8 cellular contexts compared by ENCODE assay signal in the genomic region with DNA sequence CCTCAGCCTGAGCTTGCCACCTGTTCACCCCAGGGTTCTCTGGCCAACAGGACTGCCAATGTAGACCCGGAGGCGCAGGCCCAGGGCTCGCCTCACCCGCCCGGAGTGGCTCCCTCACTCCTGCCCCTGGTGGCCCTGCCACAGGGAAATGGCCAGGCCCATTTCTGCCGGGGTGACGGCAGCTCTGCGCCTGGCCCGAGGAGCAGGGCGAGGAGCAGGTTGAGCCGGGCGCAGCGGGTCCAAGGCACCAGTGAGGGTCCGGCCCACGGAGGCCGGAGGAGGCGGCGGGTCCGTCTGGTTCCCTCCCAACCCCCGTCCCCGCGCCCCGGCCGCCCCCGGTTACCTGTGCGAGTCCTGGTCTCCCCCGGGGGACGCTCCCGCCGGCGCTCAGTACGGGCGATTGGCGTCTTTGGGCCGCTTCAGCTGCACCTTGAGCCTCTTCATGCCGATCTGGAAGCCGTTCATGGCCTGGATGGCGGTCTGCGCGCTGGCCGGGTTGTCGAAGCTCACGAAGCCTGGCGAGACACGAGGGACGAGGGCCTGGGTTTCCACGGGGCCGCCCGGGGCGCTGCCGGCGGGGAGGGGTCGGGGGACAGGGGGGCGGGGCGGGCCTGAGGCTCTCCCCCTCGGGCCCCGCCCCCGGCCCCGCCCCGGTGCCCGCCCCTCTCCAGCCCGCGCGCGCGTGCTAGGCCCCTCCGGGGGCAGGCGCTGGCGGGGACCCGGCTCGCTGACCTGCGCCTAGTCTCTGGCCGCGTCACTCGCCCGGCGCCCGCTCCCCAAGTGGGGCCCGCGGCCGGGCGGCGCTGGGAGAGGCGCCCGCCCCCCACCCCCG.
DNase-seq lines count a peak whose midpoint lies in the region; ATAC-seq, FAIRE-seq and TF ChIP-seq lines count a peak whose summit lies in the region.

No MANE protein-coding gene starts in this region.

- no peaks in the 10 kb centered on the region for H3K4me1 ChIP-seq in ACC112 (ENCODE audit: control insufficient read depth, insufficient read depth, low read length, unreplicated experiment)
- peaks cover 3% of the 10 kb centered on the region for H3K4me1 ChIP-seq in astrocyte (ENCODE audit: insufficient read depth, low read length)
- H3K4me1 ChIP-seq in lung (ENCODE audit: control insufficient read depth in 2 of 2, insufficient read depth in 2 of 2, low read length in 2 of 2): peaks cover 0 to 8% of the 10 kb centered on the region in 2 donors

- no peaks in the 10 kb centered on the region for H3K36me3 ChIP-seq in ACC112 (ENCODE audit: insufficient read depth, low read length)
- no peaks in the 10 kb centered on the region for H3K36me3 ChIP-seq in astrocyte (ENCODE audit: insufficient read depth, low read length)
- no peaks in the 10 kb centered on the region for H3K36me3 ChIP-seq in lung (ENCODE audit: control insufficient read depth in 2 of 2, insufficient read depth in 2 of 2, low read length in 2 of 2)

- H3K79me2 ChIP-seq in ACC112 (ENCODE audit: control insufficient read depth, insufficient read depth, low read length, unreplicated experiment) (no peaks in the 10 kb centered on the region), astrocyte (ENCODE audit: insufficient read depth, low read length) (no peaks in the 10 kb centered on the region)

- H3K27me3 ChIP-seq in ACC112 (ENCODE audit: insufficient read depth, low read length) (peaks cover 86% of the 10 kb centered on the region), astrocyte (ENCODE audit: insufficient read depth, low read length) (peaks cover 19% of the 10 kb centered on the region), lung (ENCODE audit: control insufficient read depth, insufficient read depth) (no peaks in the 10 kb centered on the region)

- H3K4me3 ChIP-seq in ACC112 (ENCODE audit: low read depth, low read length): peak overlapping the region; percentile 75
- H3K4me3 ChIP-seq in astrocyte (ENCODE audit: insufficient read depth, low read depth, low read length): no peak overlapping the region
- H3K4me3 ChIP-seq in lung: no peak overlapping the region

- no peak overlapping the region for H3K27ac Mint-ChIP-seq in astrocyte (ENCODE audit: unreplicated experiment)

- peaks cover 3% of the 10 kb centered on the region for H3K9me3 Mint-ChIP-seq in astrocyte (ENCODE audit: unreplicated experiment)

- DNase-seq in astrocyte (ENCODE audit: low read depth): no peak
- no peak for DNase-seq in lung (ENCODE audit: low spot score)
- no peak for DNase-seq in stimulated activated CD4-positive, alpha-beta T cell treated with anti-CD3 and anti-CD28 coated beads, Interleukin-12 subunit alpha, Interleukin-12 subunit beta, amount 100 ng/mL, for 4 hours

- H3K36me3 Mint-ChIP-seq in astrocyte (ENCODE audit: low read depth, unreplicated experiment): no peaks in the 10 kb centered on the region

- 6 to 8% methylated on average over 43 to 86 of the region's 86 CpGs for WGBS in lung, 2 donors

- H3K9ac ChIP-seq in astrocyte (ENCODE audit: low read length): no peak overlapping the region

- ATAC-seq in HG02642 (IDR thresholded peaks at IDR 0.05; ENCODE audit: poor library complexity, unreplicated experiment) (peak; percentile 44), lung (ENCODE audit: insufficient read depth, low FRiP score) (peak; percentile 73), HG03095 (IDR thresholded peaks at IDR 0.05; ENCODE audit: unreplicated experiment) (no peak), GM19395 (IDR thresholded peaks at IDR 0.05; ENCODE audit: unreplicated experiment) (no peak)
- no peak for ATAC-seq in activated CD4-positive, CD25-positive, alpha-beta regulatory T cell treated with anti-CD3 and anti-CD28 coated beads, Interleukin-2, amount 50 U/mL, for 24 hours

- peaks cover 74% of the 10 kb centered on the region for H3K27me3 Mint-ChIP-seq in astrocyte (ENCODE audit: low read depth, unreplicated experiment)

- no peaks in the 10 kb centered on the region for H4K20me1 ChIP-seq in astrocyte (ENCODE audit: insufficient read depth, low read length)

- H3K4me3 Mint-ChIP-seq in astrocyte (ENCODE audit: unreplicated experiment): peak overlapping the region; percentile 75

- H3K9me3 ChIP-seq in astrocyte (ENCODE audit: insufficient read depth, low read depth, low read length) (no peaks in the 10 kb centered on the region), lung (ENCODE audit: control insufficient read depth in 2 of 2, insufficient read depth in 1 of 2, low read length in 1 of 2) (no peaks in the 10 kb centered on the region)

- FAIRE-seq in astrocyte (lab: Jason Lieb, UNC): no peak

- no peaks in the 10 kb centered on the region for H3K4me1 Mint-ChIP-seq in astrocyte (ENCODE audit: low read depth, unreplicated experiment)

- no peak overlapping the region for H3K27ac ChIP-seq in ACC112 (ENCODE audit: low read depth, low read length)
- H3K27ac ChIP-seq in astrocyte (ENCODE audit: low read depth, low read length): no peak overlapping the region
- H3K27ac ChIP-seq in lung (ENCODE audit: low read depth in 1 of 2, low read length in 1 of 2): no peak overlapping the region

- H2AFZ ChIP-seq in ACC112 (ENCODE audit: low read length, unreplicated experiment): peak overlapping the region; percentile 6
- H2AFZ ChIP-seq in astrocyte (ENCODE audit: low read depth, low read length): no peak overlapping the region

- TF ChIP-seq CTCF in astrocyte (IDR thresholded peaks at IDR 0.05; ENCODE audit: insufficient read depth, low read depth, low read length) (no peak), lung (IDR thresholded peaks at IDR 0.05; ENCODE audit: control extremely low read depth, extremely low read depth) (no peak)

- H3K4me2 ChIP-seq in astrocyte (ENCODE audit: low read length): peak overlapping the region; percentile 79

Comparison
In these comparisons a context has a peak if more than half of its experiments do, and no peak if none do; other contexts are left out.
1. ATAC-seq: peak in HG02642 (single experiment) and lung (single experiment); none in activated CD4-positive, CD25-positive, alpha-beta regulatory T cell treated with anti-CD3 and anti-CD28 coated beads, Interleukin-2, amount 50 U/mL, for 24 hours (0 of 2), HG03095 (single experiment) and GM19395 (single experiment).